Comparison of ENCODE assay signal across 15 cellular contexts in the genomic region with DNA sequence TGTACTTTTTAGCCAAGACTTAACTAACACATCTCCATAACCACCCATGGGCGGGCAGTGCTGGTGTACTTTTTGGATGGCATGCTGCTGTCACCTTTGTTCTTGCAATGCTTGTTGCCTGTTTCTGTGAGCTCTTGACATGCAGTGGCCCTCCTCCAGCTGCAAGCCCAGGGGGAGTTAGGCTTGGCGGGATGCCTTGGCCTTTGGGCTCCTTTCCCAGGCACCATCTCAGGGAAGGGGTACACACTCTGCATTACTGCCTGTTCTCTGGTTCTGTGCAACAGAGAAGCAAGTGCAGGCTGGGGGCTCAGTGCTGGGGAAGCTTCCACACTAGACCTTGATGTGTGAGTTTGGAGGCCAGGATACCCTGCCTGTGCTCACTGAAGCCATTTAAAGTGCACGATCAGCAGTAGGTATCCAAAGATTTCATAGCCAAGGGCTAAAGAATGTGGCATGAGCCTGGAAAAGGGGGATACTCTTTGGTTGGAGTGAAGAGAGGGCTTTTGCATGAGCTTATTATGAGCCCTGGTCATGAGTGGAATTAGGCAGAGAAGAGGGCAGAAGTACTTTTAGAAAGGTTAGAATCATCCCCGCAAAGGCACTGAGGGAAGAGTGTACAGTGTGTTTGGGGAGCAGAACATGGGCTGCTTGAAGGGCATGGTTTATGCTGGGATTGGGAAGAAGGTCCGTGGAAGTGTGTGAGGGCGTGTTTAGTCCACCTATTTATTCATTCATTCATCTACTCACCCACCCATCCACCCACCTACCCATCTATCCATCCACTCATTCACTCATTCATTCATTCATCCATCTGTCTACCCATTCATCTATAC. TPM values are rescaled to one million over a fixed set of nuclear protein-coding genes. Genes with fewer than 3 reads are reported as not detected.
DNase-seq lines count a peak whose midpoint lies in the region; ATAC-seq, FAIRE-seq and TF ChIP-seq lines count a peak whose summit lies in the region.
"Had no signal": no experiment of that assay in that cellular context is flagged by ENCODE, and none has a peak within 500 bp of the region (broad histone marks: within the 10 kb centered on the region; RNA-seq: fewer than 3 reads in every experiment).

No MANE protein-coding gene starts in this region.

- H2AFZ ChIP-seq in H1 (ENCODE audit: low read length): no peak overlapping the region

- H4K8ac ChIP-seq in H1 (ENCODE audit: extremely low read depth, insufficient read depth, low read length): no peak overlapping the region

- FAIRE-seq in H1 (lab: Jason Lieb, UNC): no peak
- FAIRE-seq: GM18507 had no signal

- no peak overlapping the region for H3K56ac ChIP-seq in H1 (replicated peaks; ENCODE audit: insufficient read length, low read depth, low read length)

- no peak overlapping the region for H2BK5ac ChIP-seq in H1 (ENCODE audit: low read depth, low read length)

- H3K4me3 ChIP-seq in heart left ventricle (no peak overlapping the region), H1 (ENCODE audit: extremely low read depth in 1 of 4, insufficient read depth in 2 of 4, low read depth in 3 of 4, low read length in 4 of 4) (no peak overlapping the region)

- H3K9ac ChIP-seq in H1 (replicated peaks in 1 of 4; ENCODE audit: extremely low read depth in 1 of 4, low read depth in 3 of 4, low read length in 3 of 4): no peak overlapping the region

- TF ChIP-seq POLR2A in heart left ventricle (IDR thresholded peaks at IDR 0.05): no peak
- peak in 1 of 2 experiments; percentile 74; a peak in 1 of 3 replicates for TF ChIP-seq POLR2A in H1 (IDR thresholded peaks at IDR 0.05; ENCODE audit: control extremely low read depth in 1 of 2, low read depth in 2 of 2, low read length in 2 of 2)

- no peaks in the 10 kb centered on the region for H3K4me1 Mint-ChIP-seq in T-helper 17 cell

- H2AK5ac ChIP-seq in H1 (ENCODE audit: low read depth, low read length): no peak overlapping the region

- no peak overlapping the region for H3K18ac ChIP-seq in H1 (ENCODE audit: extremely low read depth, low read length)

- no peak overlapping the region for H3K14ac ChIP-seq in H1 (ENCODE audit: insufficient read length)

- H3K36me3 ChIP-seq in heart left ventricle (no peaks in the 10 kb centered on the region), H1 (ENCODE audit: control insufficient read depth in 2 of 4, insufficient read depth in 4 of 4, low read length in 3 of 4) (peaks cover 19 to 100% (median 80%) of the 10 kb centered on the region in 4 experiments)

- peaks cover 0 to 10% (median 0%) of the 10 kb centered on the region in 12 donors for H3K4me1 ChIP-seq in heart left ventricle
- peaks cover 0 to 2% (median 0%) of the 10 kb centered on the region in 4 experiments; a peak in 2 of 7 replicates for H3K4me1 ChIP-seq in H1 (replicated peaks in 1 of 4; ENCODE audit: control insufficient read depth in 3 of 4, insufficient read depth in 4 of 4, low read length in 3 of 4)
- H3K4me1 ChIP-seq: Caco-2 had no signal

- H4K91ac ChIP-seq in H1 (replicated peaks; ENCODE audit: insufficient read length, low read length): no peak overlapping the region

- H3K27me3 Mint-ChIP-seq in T-helper 17 cell: no peaks in the 10 kb centered on the region

- H3K36me3 Mint-ChIP-seq in T-helper 17 cell (ENCODE audit: low read depth): peaks cover 3% of the 10 kb centered on the region

- peaks cover 12% of the 10 kb centered on the region for H3K79me1 ChIP-seq in H1 (ENCODE audit: low read depth, low read length)

- H2BK12ac ChIP-seq in H1 (ENCODE audit: low read depth, low read length): no peak overlapping the region

- H3K23me2 ChIP-seq in H1 (ENCODE audit: low read depth, low read length): peaks cover 8% of the 10 kb centered on the region; the same call in 1 of the 2 replicates

- no peak overlapping the region for H2BK120ac ChIP-seq in H1 (replicated peaks; ENCODE audit: low read depth, low read length)

- H2BK20ac ChIP-seq in H1 (ENCODE audit: low read length): no peak overlapping the region

- no peaks in the 10 kb centered on the region for H3K9me3 ChIP-seq in heart left ventricle
- no peaks in the 10 kb centered on the region for H3K9me3 ChIP-seq in T-helper 17 cell (ENCODE audit: control insufficient read depth, low read length, poor library complexity, severe bottlenecking)
- H3K9me3 ChIP-seq in H1 (ENCODE audit: insufficient read depth in 2 of 2, low read depth in 1 of 2, low read length in 1 of 2): no peaks in the 10 kb centered on the region
- H3K9me3 ChIP-seq: Caco-2 had no signal

- H3K23ac ChIP-seq in H1 (ENCODE audit: insufficient read length): no peak overlapping the region

- TF ChIP-seq RAD21 in H1 (IDR thresholded peaks at IDR 0.05 in 1 of 2, conservative IDR thresholded peaks at IDR 0.05 in 1 of 2; ENCODE audit: low read depth in 2 of 2, low read length in 2 of 2): no peak

- no peak overlapping the region for H3K4me2 ChIP-seq in H1 (ENCODE audit: insufficient read depth in 1 of 2, low read depth in 2 of 2, low read length in 2 of 2)

- H3K79me2 ChIP-seq in H1 (ENCODE audit: control insufficient read depth in 1 of 2, insufficient read depth in 2 of 2, low read length in 2 of 2): peaks cover 0 to 51% of the 10 kb centered on the region in 2 experiments; a peak in 2 of 4 replicates

- H3K27me3 ChIP-seq in heart left ventricle: no peaks in the 10 kb centered on the region
- H3K27me3 ChIP-seq in H1 (replicated peaks in 1 of 4; ENCODE audit: control insufficient read depth in 3 of 4, extremely low read depth in 1 of 4, insufficient read depth in 3 of 4, low read length in 3 of 4): no peaks in the 10 kb centered on the region

- POLR2A ChIA-PET in H1 (lab: Charles Lee; ENCODE audit: partially characterized antibody): interaction anchor here (0.6 to 1.4 kb wide), 10 partner anchors 9 to 489 kb away, joined by 3 to 16 read pairs (median 4); a partner anchor contains a TSS

- ATAC-seq in Right ventricle myocardium superior (ENCODE audit: poor library complexity): peak; percentile 29
- ATAC-seq in heart left ventricle: no peak
- no peak for ATAC-seq in T-helper 17 cell
- ATAC-seq in SK-N-SH treated with all-trans-retinoic acid at 6 μM for 48 hours: no peak

- no peak overlapping the region for H3K4ac ChIP-seq in H1 (replicated peaks; ENCODE audit: insufficient read length, low read depth, low read length)

- peak overlapping the region; percentile 2 for H3K27ac Mint-ChIP-seq in T-helper 17 cell

- no peak overlapping the region for H2BK15ac ChIP-seq in H1 (ENCODE audit: low read length)

- DNase-seq in Right ventricle myocardium superior: no peak
- no peak for DNase-seq in heart left ventricle
- DNase-seq in T-helper 17 cell: no peak
- peak in 1 of 2 experiments; percentile 39 for DNase-seq in H1 (ENCODE audit: low read depth in 1 of 2, low spot score in 2 of 2)
- peak in 29 of 49 donors; percentile 7 to 68 (median 36) for DNase-seq in substantia nigra (lab: John Stamatoyannopoulos, UW)
- DNase-seq in NCI-H2107 treated with DMSO at 0.1 percent for 48 hours (lab: John Stamatoyannopoulos, UW; ENCODE audit: unreplicated experiment): no peak
- no peak for DNase-seq in NCI-H748 (lab: John Stamatoyannopoulos, UW; ENCODE audit: unreplicated experiment)
- DNase-seq: Caco-2, NCI-H1048, NCI-H146, NCI-H2081 treated with DMSO at 0.1 percent for 48 hours, NCI-H2227 treated with DMSO at 0.1 percent for 48 hours, NCI-H524 treated with DMSO at 0.1 percent for 48 hours had no signal

- intact Hi-C loops in Right ventricle myocardium superior (cut with DNase I) (no loop called here), heart left ventricle (cut with DNase I) (no loop called here)

- TF ChIP-seq CTCF in heart left ventricle (IDR thresholded peaks at IDR 0.05): no peak
- no peak for TF ChIP-seq CTCF in H1 (IDR thresholded peaks at IDR 0.05; ENCODE audit: control extremely low read depth in 1 of 3, insufficient read depth in 1 of 3, low read depth in 1 of 3, low read length in 3 of 3)

- peaks cover 16 to 20% of the 10 kb centered on the region in 2 experiments for H4K20me1 ChIP-seq in H1 (replicated peaks in 1 of 2; ENCODE audit: control insufficient read depth in 1 of 2, insufficient read depth in 2 of 2, low read length in 2 of 2)

- WGBS in heart left ventricle, 4 donors: 68 to 94% (median 91%) methylated on average over 5 to 6 of the region's 6 CpGs
- 93% methylated on average over 6 of the region's 6 CpGs; no CpG with 5 or more reads in 1 of the 2 experiments for WGBS in H1 (ENCODE audit: extremely low coverage in 1 of 2, insufficient coverage in 1 of 2, insufficient read length in 1 of 2, insufficient replicate concordance in 2 of 2, low coverage in 1 of 2, low lambda C conversion rate in 2 of 2, missing lambda C conversion rate in 1 of 2), 2 experiments

- no peak for TF ChIP-seq EP300 in H1 (IDR thresholded peaks at IDR 0.05; ENCODE audit: borderline replicate concordance in 1 of 2, low read depth in 2 of 2, low read length in 2 of 2)

- H3K4me3 Mint-ChIP-seq in T-helper 17 cell: no peak overlapping the region

- H3K27ac ChIP-seq in heart left ventricle: no peak overlapping the region
- H3K27ac ChIP-seq in H1 (ENCODE audit: low read depth, low read length): no peak overlapping the region
- H3K27ac ChIP-seq in substantia nigra (ENCODE audit: low read depth, low read length, poor library complexity, severe bottlenecking): peak overlapping the region; percentile 10

- H4K5ac ChIP-seq in H1 (ENCODE audit: insufficient read length, low read depth, low read length): no peak overlapping the region

- CTCF ChIA-PET in H1 (lab: Charles Lee; ENCODE audit: partially characterized antibody): no interaction called here

TF ChIP-seq in SK-N-SH treated with all-trans-retinoic acid at 6 μM for 48 hours, 23 proteins besides CTCF, POLR2A, EP300 and RAD21 (continues in another document):
- TF ChIP-seq TOX (CRISPR knock-in tag; IDR thresholded peaks at IDR 0.05; ENCODE audit: borderline replicate concordance) (no peak), RARB (CRISPR knock-in tag; IDR thresholded peaks at IDR 0.05) (no peak), ZC3H10 (CRISPR knock-in tag; IDR thresholded peaks at IDR 0.05) (no peak), ZFP3 (CRISPR knock-in tag; IDR thresholded peaks at IDR 0.05) (no peak), BACH2 (CRISPR knock-in tag; IDR thresholded peaks at IDR 0.05; ENCODE audit: borderline replicate concordance) (no peak), ARNTL (CRISPR knock-in tag; IDR thresholded peaks at IDR 0.05; ENCODE audit: borderline replicate concordance, low read depth) (no peak)

RNA-seq across cellular contexts. Expression of a gene that starts 22.5 kb away (rescaled TPM):
- total RNA-seq in Right ventricle myocardium superior: 0.83 TPM
- 1 to 10 TPM in 1 of 9 donors, under 1 TPM in 8; 0.20 to 1.3 (median 0.62) TPM for total RNA-seq in heart left ventricle
- 1 to 10 TPM in 1 of 2 donors, under 1 TPM in 1; 0.46 to 3.1 TPM for polyA plus RNA-seq in heart left ventricle
- 1 to 10 TPM; 1.5 to 1.6 TPM for total RNA-seq in T-helper 17 cell
- total RNA-seq in H1 (2021; fragmentation: NEBNext Ultra II Directional; extraction: Animal tissue kit (Norgen Biotek cat#: 25700)): 317 and 341 TPM in 2 replicates
- polyA plus RNA-seq in H1 (2011; rRNA removed): 204 and 233 TPM in 2 replicates
- polyA plus RNA-seq in H1 (2011; cell fraction: cytosol; rRNA removed): 315 TPM
- polyA plus RNA-seq in H1 (2011; cell fraction: nucleus; rRNA removed): 116 TPM
- polyA plus RNA-seq in H1 (2012, experiment 1 of 2): 239 to 279 TPM (median 247 TPM) in 4 replicates
- polyA plus RNA-seq in H1 (2012, experiment 2 of 2): 169 TPM
- polyA plus RNA-seq in H1 (2013, experiment 1 of 2): 140 TPM
- polyA plus RNA-seq in H1 (2013, experiment 2 of 2): 141 TPM
- 229 and 231 TPM in 2 replicates for polyA minus RNA-seq in H1 (2011; rRNA and poly(A)+ RNA removed)
- polyA minus RNA-seq in H1 (2011; cell fraction: cytosol; rRNA and poly(A)+ RNA removed): 138 TPM
- 122 TPM for polyA minus RNA-seq in H1 (2011; cell fraction: nucleus; rRNA and poly(A)+ RNA removed)

Comparison
In these comparisons a context has a peak if more than half of its experiments do, and no peak if none do; other contexts are left out.
1. DNase-seq: peak in substantia nigra (29 of 49); none in Right ventricle myocardium superior (single experiment), heart left ventricle (0 of 5), T-helper 17 cell (0 of 3), NCI-H2107 treated with DMSO at 0.1 percent for 48 hours (single experiment) and NCI-H748 (single experiment).
2. RNA of a gene that starts 22.5 kb away (total RNA-seq): 317 to 341 TPM in H1; 1.5 to 1.6 TPM in T-helper 17 cell, 0.83 TPM in Right ventricle myocardium superior (single experiment) and 0.20 to 1.3 TPM in heart left ventricle; every median in the first group is over 100 times any median in the second.